In genomic region chr4:83111742-83112141, GRCh38 we compare ENCODE assay signal across 8 cellular contexts. TPM values are rescaled to one million over a fixed set of nuclear protein-coding genes. Genes with fewer than 3 reads are reported as not detected.
A peak's percentile ranks its signal among the peaks of the same experiment; 100 is the strongest.
DNase-seq lines count a peak whose midpoint lies in the region; ATAC-seq and TF ChIP-seq lines count a peak whose summit lies in the region.
"Not testable (repeated sequence)": the region's sequence is repeated elsewhere in the genome, so short reads cannot be mapped to it uniquely, and the experiment has no call there.

No MANE protein-coding gene starts in this region.

- not testable (repeated sequence) for H3K27me3 ChIP-seq in CD4-positive, alpha-beta memory T cell (ENCODE audit: insufficient read depth, low read length); Loucy (ENCODE audit: insufficient read depth, low read length, poor library complexity, severe bottlenecking); OCI-LY3 (ENCODE audit: low read depth, low read length); left lung; trophoblast cell (ENCODE audit: insufficient read depth, low read length)

- H3K14ac ChIP-seq in trophoblast cell (ENCODE audit: low read length): not testable (repeated sequence)

- not testable (repeated sequence) for H2AK5ac ChIP-seq in trophoblast cell (ENCODE audit: low read length)

- not testable (repeated sequence) for H4K91ac ChIP-seq in trophoblast cell (ENCODE audit: low read depth, low read length)

- H2BK5ac ChIP-seq in trophoblast cell (ENCODE audit: low read depth, low read length, poor library complexity): not testable (repeated sequence)

- peak overlapping the region; percentile 26 for H2BK12ac ChIP-seq in trophoblast cell (ENCODE audit: low read length)

- H3K4me3 Mint-ChIP-seq in CD4-positive, alpha-beta memory T cell: peak overlapping the region; percentile 81 to 98 (median 94)
- peak overlapping the region; percentile 92 for H3K4me3 Mint-ChIP-seq in activated CD4-positive, alpha-beta T cell treated with anti-CD3 and anti-CD28 coated beads, Interleukin-2, amount 10 ng/mL, durations not matched to agents 7 days and 5 days
- peak overlapping the region; percentile 31 for H3K4me3 Mint-ChIP-seq in type B pancreatic cell

- H3K4ac ChIP-seq in trophoblast cell (ENCODE audit: low read depth, low read length): not testable (repeated sequence)

- not testable (repeated sequence) for H4K20me1 ChIP-seq in Loucy (ENCODE audit: insufficient read depth, low read length, poor library complexity, severe bottlenecking); OCI-LY3 (ENCODE audit: insufficient read depth, low read length)

- not testable (repeated sequence) for H3K18ac ChIP-seq in trophoblast cell (ENCODE audit: low read length)

- not testable (repeated sequence) for H4K8ac ChIP-seq in trophoblast cell (ENCODE audit: low read depth, low read length)

- H3K36me3 ChIP-seq in CD4-positive, alpha-beta memory T cell (ENCODE audit: insufficient read depth, low read length); Loucy (ENCODE audit: insufficient read depth, low read length); OCI-LY3 (replicated peaks; ENCODE audit: low read depth, low read length); left lung; trophoblast cell (ENCODE audit: control insufficient read depth in 1 of 2, insufficient read depth in 2 of 2, low read length in 2 of 2): not testable (repeated sequence)

- H3K79me2 ChIP-seq in Loucy (ENCODE audit: insufficient read depth, low read length): peaks cover 56% of the 10 kb centered on the region
- H3K79me2 ChIP-seq in OCI-LY3 (ENCODE audit: low read length); trophoblast cell (ENCODE audit: control insufficient read depth, insufficient read depth, low read length, poor library complexity): not testable (repeated sequence)

- not testable (repeated sequence) for DNase-seq in CD4-positive, alpha-beta memory T cell; left lung; type B pancreatic cell (ENCODE audit: extremely low spot score, unreplicated experiment)
- peak; percentile 16 for DNase-seq in activated CD4-positive, alpha-beta T cell treated with anti-CD3 and anti-CD28 coated beads, Interleukin-2, amount 10 ng/mL, durations not matched to agents 7 days and 5 days
- peak; percentile 19 for DNase-seq in activated naive CD4-positive, alpha-beta T cell treated with anti-CD3 and anti-CD28 coated beads, Interleukin-2, amount 50 U/mL, for 16 hours
- peak in 1 of 2 donors; percentile 27 for DNase-seq in trophoblast cell

- not testable (repeated sequence) for H3K23ac ChIP-seq in trophoblast cell (ENCODE audit: low read length)

- CTCF ChIA-PET in CD4-positive, alpha-beta memory T cell (lab: Charles Lee; ENCODE audit: partially characterized antibody): interaction anchor here (1.4 to 8.2 kb wide), 11 partner anchors 9 to 169 kb away, joined by 3 to 125 read pairs (median 27); no protein-coding TSS in a partner anchor
- CTCF ChIA-PET in activated CD4-positive, alpha-beta T cell treated with anti-CD3 and anti-CD28 coated beads, Interleukin-2, amount 10 ng/mL, durations not matched to agents 7 days and 5 days (lab: Charles Lee): interaction anchor here (0.7 to 3.8 kb wide), 10 partner anchors 9 to 172 kb away, joined by 3 to 21 read pairs (median 3); partner anchors contain the start of gene COQ2

- H3K4me1 ChIP-seq in CD4-positive, alpha-beta memory T cell (ENCODE audit: insufficient read depth, low read length): peaks cover 60% of the 10 kb centered on the region
- H3K4me1 ChIP-seq in Loucy (ENCODE audit: insufficient read depth, low read length, poor library complexity, severe bottlenecking) (peaks cover 58% of the 10 kb centered on the region), OCI-LY3 (ENCODE audit: low read length) (peaks cover 43% of the 10 kb centered on the region), left lung (peaks cover 0 to 55% of the 10 kb centered on the region in 2 donors), trophoblast cell (ENCODE audit: control insufficient read depth in 1 of 2, insufficient read depth in 2 of 2, low read length in 2 of 2) (peaks cover 5 to 22% of the 10 kb centered on the region in 2 experiments)

- H3K27me3 Mint-ChIP-seq in CD4-positive, alpha-beta memory T cell; activated CD4-positive, alpha-beta T cell treated with anti-CD3 and anti-CD28 coated beads, Interleukin-2, amount 10 ng/mL, durations not matched to agents 7 days and 5 days: not testable (repeated sequence)
- peaks cover 10% of the 10 kb centered on the region for H3K27me3 Mint-ChIP-seq in type B pancreatic cell

- not testable (repeated sequence) for TF ChIP-seq CTCF in Loucy (conservative IDR thresholded peaks at IDR 0.05; ENCODE audit: low read length); OCI-LY3 (IDR thresholded peaks at IDR 0.05; ENCODE audit: low read depth, low read length); left lung (IDR thresholded peaks at IDR 0.05); type B pancreatic cell (conservative IDR thresholded peaks at IDR 0.05)

- not testable (repeated sequence) for H3K9me2 ChIP-seq in Loucy (replicated peaks; ENCODE audit: low read depth, low read length)

- not testable (repeated sequence) for H3F3A ChIP-seq in Loucy (ENCODE audit: low read depth)

- H3K79me1 ChIP-seq in trophoblast cell (ENCODE audit: low read length): peaks cover 18% of the 10 kb centered on the region

- peak overlapping the region; percentile 78 to 96 (median 91) for H3K27ac Mint-ChIP-seq in CD4-positive, alpha-beta memory T cell
- H3K27ac Mint-ChIP-seq in activated CD4-positive, alpha-beta T cell treated with anti-CD3 and anti-CD28 coated beads, Interleukin-2, amount 10 ng/mL, durations not matched to agents 7 days and 5 days: peak overlapping the region; percentile 92
- H3K27ac Mint-ChIP-seq in type B pancreatic cell: not testable (repeated sequence)

- H3K4me2 ChIP-seq in Loucy (ENCODE audit: low read depth, low read length, poor library complexity, severe bottlenecking) (peak overlapping the region; percentile 79), OCI-LY3 (ENCODE audit: low read length) (peak overlapping the region; percentile 19; the same call in 1 of the 2 replicates)
- H3K4me2 ChIP-seq in trophoblast cell (ENCODE audit: low read length): not testable (repeated sequence)

- not testable (repeated sequence) for H2BK120ac ChIP-seq in trophoblast cell (ENCODE audit: insufficient read depth, low read length, poor library complexity)

- H3K9ac ChIP-seq in Loucy (ENCODE audit: low read depth, low read length, poor library complexity, severe bottlenecking): peak overlapping the region; percentile 96
- not testable (repeated sequence) for H3K9ac ChIP-seq in OCI-LY3 (ENCODE audit: low read length); trophoblast cell (ENCODE audit: low read length)

- intact Hi-C loops in CD4-positive, alpha-beta memory T cell (cut with micrococcal nuclease): loop anchor here (2.0 to 5.0 kb wide), 5 partner anchors 15 to 211 kb away; partner anchors contain the start of gene THAP9
- intact Hi-C loops in left lung (cut with DNase I): not testable (repeated sequence)

- not testable (repeated sequence) for H3K9me3 Mint-ChIP-seq in CD4-positive, alpha-beta memory T cell; activated CD4-positive, alpha-beta T cell treated with anti-CD3 and anti-CD28 coated beads, Interleukin-2, amount 10 ng/mL, durations not matched to agents 7 days and 5 days; type B pancreatic cell

- peaks cover 25 to 65% (median 44%) of the 10 kb centered on the region in 4 donors for H3K4me1 Mint-ChIP-seq in CD4-positive, alpha-beta memory T cell
- H3K4me1 Mint-ChIP-seq in activated CD4-positive, alpha-beta T cell treated with anti-CD3 and anti-CD28 coated beads, Interleukin-2, amount 10 ng/mL, durations not matched to agents 7 days and 5 days: peaks cover 56% of the 10 kb centered on the region
- not testable (repeated sequence) for H3K4me1 Mint-ChIP-seq in type B pancreatic cell (ENCODE audit: unreplicated experiment)

- POLR2A ChIA-PET in CD4-positive, alpha-beta memory T cell (lab: Charles Lee; ENCODE audit: partially characterized antibody): interaction anchor here (1.2 to 9.9 kb wide), 4 partner anchors 29 to 211 kb away, joined by 3 to 130 read pairs (median 90); partner anchors contain the start of gene THAP9
- POLR2A ChIA-PET in activated CD4-positive, alpha-beta T cell treated with anti-CD3 and anti-CD28 coated beads, Interleukin-2, amount 10 ng/mL, durations not matched to agents 7 days and 5 days (lab: Charles Lee): not testable (repeated sequence)

- ATAC-seq in left lung: not testable (repeated sequence)

- peak overlapping the region; percentile 45 for H3K27ac ChIP-seq in CD4-positive, alpha-beta memory T cell (ENCODE audit: low read depth, low read length)
- H3K27ac ChIP-seq in OCI-LY3 (ENCODE audit: low read length); trophoblast cell (ENCODE audit: low read depth, low read length): not testable (repeated sequence)
- H3K27ac ChIP-seq in left lung: peak overlapping the region; percentile 10 to 96

- H3K9me3 ChIP-seq in CD4-positive, alpha-beta memory T cell (ENCODE audit: control insufficient read depth in 1 of 2, low read length in 2 of 2); Loucy (ENCODE audit: insufficient read depth, low read depth, low read length); OCI-LY3 (ENCODE audit: insufficient read depth, low read length); left lung; trophoblast cell (ENCODE audit: insufficient read depth, low read depth, low read length): not testable (repeated sequence)

- WGBS in trophoblast cell (ENCODE audit: extremely low coverage, insufficient coverage, insufficient read length): no CpG with 5 or more reads among the region's 7 CpGs

- H3K36me3 Mint-ChIP-seq in CD4-positive, alpha-beta memory T cell: peaks cover 14 to 51% of the 10 kb centered on the region in 2 donors
- peaks cover 65% of the 10 kb centered on the region for H3K36me3 Mint-ChIP-seq in activated CD4-positive, alpha-beta T cell treated with anti-CD3 and anti-CD28 coated beads, Interleukin-2, amount 10 ng/mL, durations not matched to agents 7 days and 5 days (ENCODE audit: low read depth)
- not testable (repeated sequence) for H3K36me3 Mint-ChIP-seq in type B pancreatic cell

- H2AFZ ChIP-seq in Loucy (ENCODE audit: low read length); OCI-LY3 (ENCODE audit: low read depth, low read length); trophoblast cell (ENCODE audit: insufficient read depth, low read length, poor library complexity): not testable (repeated sequence)

- H4K12ac ChIP-seq in trophoblast cell (ENCODE audit: low read depth, low read length): not testable (repeated sequence)

- peak overlapping the region in 1 of 2 donors; percentile 17 for H3K4me3 ChIP-seq in CD4-positive, alpha-beta memory T cell (ENCODE audit: low read length in 2 of 2)
- H3K4me3 ChIP-seq in Loucy (ENCODE audit: low read length, poor library complexity, severe bottlenecking) (peak overlapping the region; percentile 97), left lung (peak overlapping the region in 1 of 2 donors; percentile 61)
- H3K4me3 ChIP-seq in OCI-LY3 (ENCODE audit: low read length); trophoblast cell (ENCODE audit: low read depth, low read length): not testable (repeated sequence)

RNA-seq across cellular contexts. Expression of gene PLAC8, which starts 2.8 kb away (rescaled TPM):
- 100 to 1,000 TPM; 148 to 150 TPM for total RNA-seq in CD4-positive, alpha-beta memory T cell
- polyA plus RNA-seq in CD4-positive, alpha-beta memory T cell: 100 to 1,000 TPM; 378 to 424 TPM
- 100 to 1,000 TPM; 395 to 418 TPM for total RNA-seq in activated CD4-positive, alpha-beta T cell treated with anti-CD3 and anti-CD28 coated beads, Interleukin-2, amount 10 ng/mL, durations not matched to agents 7 days and 5 days
- total RNA-seq in left lung: 10 to 100 TPM; 20.1 to 48.7 TPM
- polyA plus RNA-seq in trophoblast cell (2013): 41.9 and 45.7 TPM in 2 replicates
- total RNA-seq in type B pancreatic cell (ENCODE audit: low replicate concordance): 38.4 and 60.9 TPM in 2 replicates

Comparison
In these comparisons a context has a peak if more than half of its experiments do, and no peak if none do; other contexts are left out.
1. H3K4me3 Mint-ChIP-seq: peak in every context shown above with its lines; median percentile 94 in CD4-positive, alpha-beta memory T cell; 92 in activated CD4-positive, alpha-beta T cell treated with anti-CD3 and anti-CD28 coated beads, Interleukin-2, amount 10 ng/mL, durations not matched to agents 7 days and 5 days; 31 in type B pancreatic cell.